In genomic region chr5:115621365-115621900, GRCh38 we compare ENCODE assay signal across 1 cellular context.
TF ChIP-seq lines count a peak whose summit lies in the region.

No MANE protein-coding gene starts in this region.

TF ChIP-seq in endothelial cell of umbilical vein, 7 proteins besides CTCF, POLR2A, EP300 and RAD21:
- no peak for TF ChIP-seq POLR2AphosphoS5 (IDR thresholded peaks at IDR 0.05; ENCODE audit: insufficient read depth, low read depth, low read length)
- TF ChIP-seq MAX (IDR thresholded peaks at IDR 0.05; ENCODE audit: insufficient read depth, insufficient read length) = no peak
- no peak for TF ChIP-seq EZH2 (IDR thresholded peaks at IDR 0.05; ENCODE audit: borderline replicate concordance, low read depth, low read length, severe bottlenecking)
- TF ChIP-seq GATA2 (IDR thresholded peaks at IDR 0.05; ENCODE audit: insufficient read depth, insufficient read length, low read depth, low read length) = no peak
- TF ChIP-seq JUN (IDR thresholded peaks at IDR 0.05; ENCODE audit: borderline replicate concordance, insufficient read depth, insufficient read length, low read depth) = no peak
- no peak for TF ChIP-seq MYC (IDR thresholded peaks at IDR 0.05; ENCODE audit: low read depth, low read length)
- TF ChIP-seq FOS (IDR thresholded peaks at IDR 0.05; ENCODE audit: borderline replicate concordance, insufficient read depth, low read length) = no peak
